ENCODE assay signal across 1 cellular context in genomic region chr18:70355620-70356385, GRCh38.
TF ChIP-seq lines count a peak whose summit lies in the region.

No MANE protein-coding gene starts in this region.

TF ChIP-seq in GM23338, 12 proteins besides CTCF, POLR2A, EP300 and RAD21 (continued from another document):
- no peak for TF ChIP-seq REST (IDR thresholded peaks at IDR 0.05; ENCODE audit: unreplicated experiment)
- TF ChIP-seq NANOG (IDR thresholded peaks at IDR 0.05; ENCODE audit: borderline replicate concordance), result no peak
- TF ChIP-seq EZH2 (IDR thresholded peaks at IDR 0.05; ENCODE audit: low read depth, unreplicated experiment), result no peak
- no peak for TF ChIP-seq ZNF114 (CRISPR knock-in tag; IDR thresholded peaks at IDR 0.05)
- no peak for TF ChIP-seq JUNB (IDR thresholded peaks at IDR 0.05; ENCODE audit: unreplicated experiment)
- TF ChIP-seq EZH2phosphoT487 (IDR thresholded peaks at IDR 0.05; ENCODE audit: unreplicated experiment), result no peak
- TF ChIP-seq STAT1 (IDR thresholded peaks at IDR 0.05; ENCODE audit: unreplicated experiment), result no peak
